Comparison of ENCODE assay signal across 2 cellular contexts in the genomic region with DNA sequence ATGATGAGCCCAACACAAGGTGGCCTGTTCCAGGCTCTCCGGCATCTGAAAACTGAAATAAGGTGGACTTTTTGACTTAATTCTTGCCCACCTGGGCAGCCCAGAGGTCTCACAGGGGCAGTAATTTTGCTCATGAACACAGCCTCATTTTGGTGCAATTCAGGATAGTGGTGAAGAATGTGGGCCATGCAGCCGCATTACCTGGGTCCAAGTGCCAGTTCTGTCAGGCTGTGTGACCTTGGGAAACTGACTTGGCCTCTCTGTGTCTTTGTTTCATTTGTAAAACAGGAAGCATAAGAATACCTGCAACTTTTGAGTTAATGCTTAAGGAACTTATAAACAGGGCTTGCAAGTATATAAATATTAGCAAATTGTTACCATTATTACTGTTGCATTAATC.
TF ChIP-seq lines count a peak whose summit lies in the region.

No MANE protein-coding gene starts in this region.

TF ChIP-seq in K562, 482 proteins besides CTCF, POLR2A, EP300 and RAD21 (continued from another document):
- TF ChIP-seq RBM25 (IDR thresholded peaks at IDR 0.05; ENCODE audit: low read depth, low read length, severe bottlenecking) (peak; percentile 85), BCOR (IDR thresholded peaks at IDR 0.05) (peak; percentile 67), U2AF2 (optimal IDR thresholded peaks at IDR 0.05; ENCODE audit: low read depth, low read length) (no peak), PHB2 (IDR thresholded peaks at IDR 0.05; ENCODE audit: low read depth) (no peak), ZBTB11 (CRISPR knock-in tag; IDR thresholded peaks at IDR 0.05) (peak in 1 of 3 experiments; percentile 18; a peak in 1 of 6 replicates), ADNP (tag; IDR thresholded peaks at IDR 0.05) (0 out of 2 replicates have a peak, but pooled peaks have one; percentile 25), ZNF134 (CRISPR knock-in tag; conservative IDR thresholded peaks at IDR 0.05) (no peak)
TF ChIP-seq in K562: peak in this region for 5.

TF ChIP-seq in SK-N-SH treated with all-trans-retinoic acid at 6 μM for 48 hours, 23 proteins besides CTCF, POLR2A, EP300 and RAD21 (continued from another document):
- no peak for TF ChIP-seq CSDC2 (CRISPR knock-in tag; IDR thresholded peaks at IDR 0.05)
